In genomic region chr2:190222745-190223144, GRCh38 we compare ENCODE assay signal across 5 cellular contexts.
A peak's percentile ranks its signal among the peaks of the same experiment; 100 is the strongest.
DNase-seq lines count a peak whose midpoint lies in the region; ATAC-seq, FAIRE-seq and TF ChIP-seq lines count a peak whose summit lies in the region.
"Not testable (repeated sequence)": the region's sequence is repeated elsewhere in the genome, so short reads cannot be mapped to it uniquely, and the experiment has no call there.

No MANE protein-coding gene starts in this region.

- not testable (repeated sequence) for BruUV-seq in K562 (replicated peaks; lab: Mats Ljungman, UMichigan); HepG2 (replicated peaks; lab: Mats Ljungman, UMichigan)

- not testable (repeated sequence) for H3K4me1 Mint-ChIP-seq in endodermal cell; glutamatergic neuron (ENCODE audit: low read depth, unreplicated experiment)

- TF ChIP-seq RAD21 in K562 (CRISPR knock-in tag; conservative IDR thresholded peaks at IDR 0.05 in 1 of 2, IDR thresholded peaks at IDR 0.05 in 1 of 2); HepG2 (CRISPR knock-in tag; IDR thresholded peaks at IDR 0.05): not testable (repeated sequence)

- not testable (repeated sequence) for DNase-seq in K562 (ENCODE audit: extremely low read depth in 1 of 4, low spot score in 3 of 4); endodermal cell; glutamatergic neuron; HepG2 (ENCODE audit: low spot score)

- in situ Hi-C loops in K562 (cut with MboI); HepG2 (cut with HindIII; ENCODE audit: extremely low pct_ligation_motif_present, low pct_unique_long_range_greater_than_20kb): not testable (repeated sequence)

- WGBS in K562 (ENCODE audit: insufficient coverage, low coverage, missing lambda C conversion rate), result 83% methylated on average over 2 of the region's 2 CpGs
- 95 to 100% methylated on average over 2 of the region's 2 CpGs for WGBS in endodermal cell (ENCODE audit: insufficient coverage in 1 of 2, insufficient read length in 1 of 2), 2 experiments
- WGBS in HepG2 (ENCODE audit: low lambda C conversion rate), result 90% methylated on average over 2 of the region's 2 CpGs

- H3K36me3 ChIP-seq in HEK293 (ENCODE audit: control insufficient read depth in 2 of 2, insufficient read depth in 1 of 2, low read length in 2 of 2) (peaks cover 6 to 29% of the 10 kb centered on the region in 2 experiments), K562 (ENCODE audit: control insufficient read depth, insufficient read depth, low read length) (peaks cover 13% of the 10 kb centered on the region; the same call in 1 of the 3 replicates), endodermal cell (ENCODE audit: control insufficient read depth, insufficient read depth, low read length) (peaks cover 12% of the 10 kb centered on the region), HepG2 (replicated peaks in 1 of 2; ENCODE audit: control insufficient read depth in 1 of 2, insufficient read depth in 2 of 2, low read length in 2 of 2) (peaks cover 6 to 17% of the 10 kb centered on the region in 2 experiments; a peak in 4 of 5 replicates)

- H3K4me1 ChIP-seq in HEK293 (ENCODE audit: control insufficient read depth, insufficient read depth, low read length); K562 (replicated peaks in 1 of 2; ENCODE audit: control insufficient read depth in 2 of 2, insufficient read depth in 2 of 2, low read length in 2 of 2); endodermal cell (ENCODE audit: control insufficient read depth, insufficient read depth, low read length); HepG2 (ENCODE audit: insufficient read depth, low read length): not testable (repeated sequence)

- H3K27me3 Mint-ChIP-seq in endodermal cell (ENCODE audit: insufficient read depth); glutamatergic neuron (ENCODE audit: unreplicated experiment): not testable (repeated sequence)

- not testable (repeated sequence) for H2AFZ ChIP-seq in K562 (ENCODE audit: low read depth, low read length); HepG2 (ENCODE audit: low read length)

- TF ChIP-seq POLR2A in K562 (conservative IDR thresholded peaks at IDR 0.05); HepG2 (IDR thresholded peaks at IDR 0.05; ENCODE audit: insufficient read depth in 1 of 2, low read depth in 2 of 2, low read length in 2 of 2): not testable (repeated sequence)

- not testable (repeated sequence) for H3K9me1 ChIP-seq in K562 (ENCODE audit: control insufficient read depth, insufficient read depth, low read length)

- H3K27ac Mint-ChIP-seq in endodermal cell, result not testable (repeated sequence)
- H3K27ac Mint-ChIP-seq in glutamatergic neuron (ENCODE audit: unreplicated experiment), result peak overlapping the region; percentile 52

- intact Hi-C loops in K562 (cut with micrococcal nuclease); HepG2 (cut with micrococcal nuclease; ENCODE audit: unreplicated experiment): not testable (repeated sequence)

- H3K9ac ChIP-seq in K562 (ENCODE audit: insufficient read depth in 1 of 2, low read depth in 2 of 2, low read length in 2 of 2); endodermal cell (ENCODE audit: extremely low read depth, low read length, poor library complexity, severe bottlenecking); HepG2 (ENCODE audit: insufficient read depth, low read depth, low read length): not testable (repeated sequence)

- POLR2A ChIA-PET in HEK293 (lab: Yijun Ruan, JAX); K562 (lab: Yijun Ruan, JAX); HepG2 (lab: Yijun Ruan, JAX): not testable (repeated sequence)

- not testable (repeated sequence) for H3K4me2 ChIP-seq in K562 (ENCODE audit: insufficient read depth, low read length); HepG2 (ENCODE audit: low read depth, low read length)

- TF ChIP-seq EP300 in K562 (IDR thresholded peaks at IDR 0.05; ENCODE audit: low read length); HepG2 (IDR thresholded peaks at IDR 0.05; ENCODE audit: low read depth in 2 of 2, low read length in 2 of 2); HepG2 (CRISPR knock-in tag; IDR thresholded peaks at IDR 0.05; ENCODE audit: borderline replicate concordance): not testable (repeated sequence)

- not testable (repeated sequence) for H3K9me3 ChIP-seq in HEK293 (ENCODE audit: control insufficient read depth, insufficient read depth, low read depth, low read length); K562 (replicated peaks; ENCODE audit: control insufficient read depth, insufficient read depth, low read depth, low read length); HepG2 (ENCODE audit: low read length)
- H3K9me3 ChIP-seq in endodermal cell (ENCODE audit: control insufficient read depth, low read length), result peaks cover 19% of the 10 kb centered on the region

- H4K20me1 ChIP-seq in K562 (replicated peaks; ENCODE audit: control insufficient read depth, insufficient read depth, low read length); HepG2 (ENCODE audit: insufficient read depth, low read length): not testable (repeated sequence)

- not testable (repeated sequence) for H3K4me3 Mint-ChIP-seq in endodermal cell; glutamatergic neuron (ENCODE audit: unreplicated experiment)

- not testable (repeated sequence) for H3K27ac ChIP-seq in HEK293 (ENCODE audit: extremely low read depth, low read depth, low read length); K562 (ENCODE audit: extremely low read depth, low read depth, low read length); endodermal cell (ENCODE audit: low read depth, low read length); HepG2 (ENCODE audit: extremely low read length, insufficient read depth, low read length)

- H3K79me2 ChIP-seq in K562 (ENCODE audit: control insufficient read depth, insufficient read depth, low read length); HepG2 (ENCODE audit: insufficient read depth, low read length): not testable (repeated sequence)

- not testable (repeated sequence) for FAIRE-seq in K562 (lab: Jason Lieb, UNC); HepG2 (lab: Jason Lieb, UNC)

- H3K36me3 Mint-ChIP-seq in endodermal cell (ENCODE audit: low read depth) (peaks cover 62% of the 10 kb centered on the region), glutamatergic neuron (ENCODE audit: unreplicated experiment) (peaks cover 17% of the 10 kb centered on the region)

- H3K4me3 ChIP-seq in HEK293 (ENCODE audit: low read depth, low read length); K562; HepG2 (replicated peaks in 1 of 3; ENCODE audit: insufficient read depth in 1 of 3, low read depth in 2 of 3, low read length in 3 of 3): not testable (repeated sequence)
- peak overlapping the region; percentile 53 for H3K4me3 ChIP-seq in endodermal cell (ENCODE audit: low read length)

- not testable (repeated sequence) for TF ChIP-seq CTCF in HEK293 (tag by site-specific recombination; IDR thresholded peaks at IDR 0.05); K562 (IDR thresholded peaks at IDR 0.05 in 2 of 3, conservative IDR thresholded peaks at IDR 0.05 in 1 of 3; ENCODE audit: insufficient read depth in 2 of 3, low read depth in 1 of 3, low read length in 3 of 3); endodermal cell (conservative IDR thresholded peaks at IDR 0.05); glutamatergic neuron (IDR thresholded peaks at IDR 0.05; ENCODE audit: partially characterized antibody, unreplicated experiment); HepG2 (CRISPR knock-in tag; IDR thresholded peaks at IDR 0.05)

- CTCF ChIA-PET in HEK293 (lab: Yijun Ruan, JAX); K562 (lab: Yijun Ruan, JAX; ENCODE audit: low intra/inter-chr PET ratio); HepG2 (lab: Yijun Ruan, JAX; ENCODE audit: low intra/inter-chr PET ratio, low total read pairs): not testable (repeated sequence)

- H3K9me3 Mint-ChIP-seq in endodermal cell, result peaks cover 53% of the 10 kb centered on the region
- H3K9me3 Mint-ChIP-seq in glutamatergic neuron (ENCODE audit: unreplicated experiment), result not testable (repeated sequence)

- ATAC-seq in K562, HepG2: not testable (repeated sequence)

- not testable (repeated sequence) for H3K27me3 ChIP-seq in K562 (ENCODE audit: control insufficient read depth in 2 of 2, insufficient read depth in 2 of 2, low read length in 2 of 2); endodermal cell (ENCODE audit: control insufficient read depth, insufficient read depth, low read length, poor library complexity, severe bottlenecking); HepG2 (ENCODE audit: control insufficient read depth in 1 of 2, insufficient read depth in 2 of 2, low read length in 2 of 2)

TF ChIP-seq in HEK293, 187 proteins besides CTCF, POLR2A, EP300 and RAD21:
- TF ChIP-seq ZNF146 (tag by site-specific recombination; IDR thresholded peaks at IDR 0.05), result peak; percentile 85

TF ChIP-seq in K562, 482 proteins besides CTCF, POLR2A, EP300 and RAD21:
- peak; percentile 81 for TF ChIP-seq ZNF146 (CRISPR knock-in tag; IDR thresholded peaks at IDR 0.05; ENCODE audit: unreplicated experiment)
- TF ChIP-seq BCOR (IDR thresholded peaks at IDR 0.05), result 0 out of 2 replicates have a peak, but pooled peaks have one; percentile 12

TF ChIP-seq in HepG2, 621 proteins besides CTCF, POLR2A, EP300 and RAD21:
- TF ChIP-seq, protein P1, sequence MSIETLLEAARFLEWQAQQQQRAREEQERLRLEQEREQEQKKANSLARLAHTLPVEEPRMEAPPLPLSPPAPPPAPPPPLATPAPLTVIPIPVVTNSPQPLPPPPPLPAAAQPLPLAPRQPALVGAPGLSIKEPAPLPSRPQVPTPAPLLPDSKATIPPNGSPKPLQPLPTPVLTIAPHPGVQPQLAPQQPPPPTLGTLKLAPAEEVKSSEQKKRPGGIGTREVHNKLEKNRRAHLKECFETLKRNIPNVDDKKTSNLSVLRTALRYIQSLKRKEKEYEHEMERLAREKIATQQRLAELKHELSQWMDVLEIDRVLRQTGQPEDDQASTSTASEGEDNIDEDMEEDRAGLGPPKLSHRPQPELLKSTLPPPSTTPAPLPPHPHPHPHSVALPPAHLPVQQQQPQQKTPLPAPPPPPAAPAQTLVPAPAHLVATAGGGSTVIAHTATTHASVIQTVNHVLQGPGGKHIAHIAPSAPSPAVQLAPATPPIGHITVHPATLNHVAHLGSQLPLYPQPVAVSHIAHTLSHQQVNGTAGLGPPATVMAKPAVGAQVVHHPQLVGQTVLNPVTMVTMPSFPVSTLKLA (IDR thresholded peaks at IDR 0.05), result 0 out of 2 replicates have a peak, but pooled peaks have one; percentile 4
